9 cellular contexts compared by ENCODE assay signal in the genomic region with DNA sequence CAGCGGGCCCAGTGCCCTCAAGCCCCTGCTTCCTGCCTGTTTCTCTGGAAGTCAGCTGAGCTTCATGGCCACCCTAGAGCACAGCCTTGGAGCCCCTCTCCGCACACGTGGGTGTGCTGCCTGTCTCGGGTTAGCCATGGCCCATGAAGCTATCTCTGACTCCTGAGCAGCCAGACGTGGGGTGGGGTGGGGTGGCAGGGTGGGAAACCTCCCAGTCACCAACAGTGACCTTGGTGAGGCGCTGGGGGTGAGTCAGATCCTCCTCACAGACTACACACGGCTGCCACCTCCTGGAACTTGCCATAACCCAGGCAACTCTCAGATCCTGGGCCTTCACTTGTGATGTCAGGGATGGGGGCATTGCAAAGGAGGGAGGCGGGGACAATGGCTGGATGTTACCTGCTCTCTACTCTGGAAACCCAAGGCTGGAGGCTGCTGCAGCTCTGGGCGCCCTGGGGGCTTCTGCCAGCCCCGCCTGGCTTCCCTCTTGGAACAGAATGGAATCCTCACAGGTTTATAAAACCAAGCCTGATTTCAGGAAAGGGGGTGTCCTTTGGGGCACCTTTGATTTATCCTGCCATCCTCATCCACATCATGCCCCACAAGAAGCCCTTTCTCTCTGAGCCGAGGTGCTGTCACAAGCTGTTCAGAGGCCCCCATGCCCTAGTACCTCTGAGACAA.
DNase-seq lines count a peak whose midpoint lies in the region; ATAC-seq, FAIRE-seq and TF ChIP-seq lines count a peak whose summit lies in the region.
"Had no signal": no experiment of that assay in that cellular context is flagged by ENCODE, and none has a peak within 500 bp of the region (broad histone marks: within the 10 kb centered on the region; RNA-seq: fewer than 3 reads in every experiment).

No MANE protein-coding gene starts in this region.

- H3K9me3 Mint-ChIP-seq in astrocyte (ENCODE audit: unreplicated experiment), result peaks cover 2% of the 10 kb centered on the region

- peaks cover 18% of the 10 kb centered on the region for H3K4me1 ChIP-seq in astrocyte (ENCODE audit: insufficient read depth, low read length)
- peaks cover 8 to 43% (median 39%) of the 10 kb centered on the region in 5 donors for H3K4me1 ChIP-seq in subcutaneous abdominal adipose tissue (ENCODE audit: control insufficient read depth in 5 of 5, insufficient read depth in 5 of 5, low read length in 5 of 5)
- H3K4me1 ChIP-seq: BLaER1 treated with 17β-estradiol and CSF1 and Interleukin-3, amounts not matched to agents 10 nM and 100 nM had no signal

- no peak overlapping the region for H3K4me3 Mint-ChIP-seq in astrocyte (ENCODE audit: unreplicated experiment)

- DNase-seq in NCI-H748 (lab: John Stamatoyannopoulos, UW; ENCODE audit: unreplicated experiment), result peak; percentile 11
- no peak for DNase-seq in NCI-H748 treated with DMSO at 0.1 percent for 48 hours (lab: John Stamatoyannopoulos, UW)
- DNase-seq in MG63, result peak; percentile 78
- DNase-seq in astrocyte (ENCODE audit: low read depth), result peak; percentile 74
- DNase-seq in iPS-NIHi7 (ENCODE audit: extremely low spot score), result peak; percentile 90

- H3K9ac ChIP-seq in astrocyte (ENCODE audit: low read length) (peak overlapping the region; percentile 69), subcutaneous abdominal adipose tissue (ENCODE audit: low read length in 5 of 5) (peak overlapping the region in 1 of 5 donors; percentile 9)
- H3K9ac ChIP-seq: BLaER1 treated with 17β-estradiol and CSF1 and Interleukin-3, amounts not matched to agents 10 nM and 100 nM had no signal

- H3K4me3 ChIP-seq in MG63, result no peak overlapping the region
- H3K4me3 ChIP-seq in astrocyte (ENCODE audit: insufficient read depth, low read depth, low read length), result no peak overlapping the region
- H3K4me3 ChIP-seq in subcutaneous abdominal adipose tissue (ENCODE audit: low read depth in 1 of 5, low read length in 5 of 5), result no peak overlapping the region
- H3K4me3 ChIP-seq: BLaER1 treated with 17β-estradiol and CSF1 and Interleukin-3, amounts not matched to agents 10 nM and 100 nM had no signal

- H3K79me2 ChIP-seq in astrocyte (ENCODE audit: insufficient read depth, low read length), result no peaks in the 10 kb centered on the region

- peak; percentile 80 for FAIRE-seq in astrocyte (lab: Jason Lieb, UNC)

- H3K27ac ChIP-seq in astrocyte (ENCODE audit: low read depth, low read length) (peak overlapping the region; percentile 62), subcutaneous abdominal adipose tissue (ENCODE audit: low read depth, low read length) (peak overlapping the region; percentile 14)
- H3K27ac ChIP-seq: BLaER1 treated with 17β-estradiol and CSF1 and Interleukin-3, amounts not matched to agents 10 nM and 100 nM had no signal

- H3K27me3 ChIP-seq in MG63 (no peaks in the 10 kb centered on the region), astrocyte (ENCODE audit: insufficient read depth, low read length) (no peaks in the 10 kb centered on the region), subcutaneous abdominal adipose tissue (ENCODE audit: control insufficient read depth in 5 of 5, insufficient read depth in 4 of 5, low read length in 5 of 5) (no peaks in the 10 kb centered on the region)
- H3K27me3 ChIP-seq: BLaER1 treated with 17β-estradiol and CSF1 and Interleukin-3, amounts not matched to agents 10 nM and 100 nM had no signal

- peaks cover 11% of the 10 kb centered on the region for H3K4me1 Mint-ChIP-seq in astrocyte (ENCODE audit: low read depth, unreplicated experiment)

- H3K36me3 Mint-ChIP-seq in astrocyte (ENCODE audit: low read depth, unreplicated experiment), result peaks cover 2% of the 10 kb centered on the region

- H3K36me3 ChIP-seq in MG63, result no peaks in the 10 kb centered on the region
- no peaks in the 10 kb centered on the region for H3K36me3 ChIP-seq in astrocyte (ENCODE audit: insufficient read depth, low read length)
- no peaks in the 10 kb centered on the region for H3K36me3 ChIP-seq in subcutaneous abdominal adipose tissue (ENCODE audit: control insufficient read depth in 5 of 5, insufficient read depth in 5 of 5, low read length in 5 of 5)
- H3K36me3 ChIP-seq: BLaER1 treated with 17β-estradiol and CSF1 and Interleukin-3, amounts not matched to agents 10 nM and 100 nM had no signal

- H3K9me3 ChIP-seq in MG63 (no peaks in the 10 kb centered on the region), astrocyte (ENCODE audit: insufficient read depth, low read depth, low read length) (no peaks in the 10 kb centered on the region), subcutaneous abdominal adipose tissue (ENCODE audit: control insufficient read depth in 5 of 5, low read length in 5 of 5) (no peaks in the 10 kb centered on the region)
- H3K9me3 ChIP-seq: BLaER1 treated with 17β-estradiol and CSF1 and Interleukin-3, amounts not matched to agents 10 nM and 100 nM had no signal

- H3K4me2 ChIP-seq in astrocyte (ENCODE audit: low read length), result peak overlapping the region; percentile 52
- H3K4me2 ChIP-seq: BLaER1 treated with 17β-estradiol and CSF1 and Interleukin-3, amounts not matched to agents 10 nM and 100 nM had no signal

- ATAC-seq in HG02938 (IDR thresholded peaks at IDR 0.05; ENCODE audit: unreplicated experiment) (no peak), HG02870 (IDR thresholded peaks at IDR 0.05; ENCODE audit: unreplicated experiment) (no peak)

- peak; percentile 49 for TF ChIP-seq CTCF in astrocyte (IDR thresholded peaks at IDR 0.05; ENCODE audit: insufficient read depth, low read depth, low read length)

- H2AFZ ChIP-seq in astrocyte (ENCODE audit: low read depth, low read length), result peak overlapping the region; percentile 67

- H3K27ac Mint-ChIP-seq in astrocyte (ENCODE audit: unreplicated experiment), result peak overlapping the region; percentile 93

- H3K27me3 Mint-ChIP-seq in astrocyte (ENCODE audit: low read depth, unreplicated experiment), result peaks cover 26% of the 10 kb centered on the region

- no peaks in the 10 kb centered on the region for H4K20me1 ChIP-seq in astrocyte (ENCODE audit: insufficient read depth, low read length)
- H4K20me1 ChIP-seq: BLaER1 treated with 17β-estradiol and CSF1 and Interleukin-3, amounts not matched to agents 10 nM and 100 nM had no signal
